In the genomic region with DNA sequence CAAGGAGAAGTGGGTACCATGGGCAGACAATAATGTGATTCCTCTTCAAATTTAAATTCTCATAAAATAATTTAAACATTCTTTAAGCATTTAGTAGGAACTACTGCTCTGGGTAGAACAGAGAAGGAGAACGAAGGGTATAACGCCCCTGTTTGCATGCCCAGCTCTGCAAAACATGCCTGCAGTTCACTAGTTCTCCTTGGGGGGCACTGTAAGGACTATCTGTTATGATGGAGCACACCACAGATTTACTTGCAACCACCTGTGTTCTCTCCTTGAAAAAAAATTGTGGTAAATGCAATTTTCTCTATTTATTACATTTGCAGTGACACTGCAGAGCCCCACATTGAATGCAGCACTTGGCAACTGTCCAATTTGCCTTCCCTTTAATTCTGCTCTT, we compare ENCODE assay signal across 8 cellular contexts.
A peak's percentile ranks its signal among the peaks of the same experiment; 100 is the strongest.
DNase-seq lines count a peak whose midpoint lies in the region; ATAC-seq and TF ChIP-seq lines count a peak whose summit lies in the region.

No MANE protein-coding gene starts in this region.

- H3K9ac ChIP-seq in trophoblast cell (ENCODE audit: low read length) = no peak overlapping the region

- no peak overlapping the region for H2AFZ ChIP-seq in trophoblast cell (ENCODE audit: insufficient read depth, low read length, poor library complexity)

- H3K36me3 ChIP-seq in trophoblast cell (ENCODE audit: control insufficient read depth in 1 of 2, insufficient read depth in 2 of 2, low read length in 2 of 2) = no peaks in the 10 kb centered on the region
- no peaks in the 10 kb centered on the region for H3K36me3 ChIP-seq in CD8-positive, alpha-beta T cell (ENCODE audit: insufficient read depth, low read length)

- in situ Hi-C loops in SK-MEL-5 (cut with HindIII; ENCODE audit: low pct_unique_long_range_greater_than_20kb, low sequenced_read_pairs) = no loop called here

- H4K12ac ChIP-seq in trophoblast cell (ENCODE audit: low read depth, low read length) = no peak overlapping the region

- no peak overlapping the region for H3K18ac ChIP-seq in trophoblast cell (ENCODE audit: low read length)

- no peak overlapping the region for H4K8ac ChIP-seq in trophoblast cell (ENCODE audit: low read depth, low read length)

- intact Hi-C loops in activated CD4-positive, alpha-beta T cell treated with anti-CD3 and anti-CD28 coated beads for 36 hours (cut with DNase I, micrococcal nuclease) = no loop called here
- intact Hi-C loops in activated CD4-positive, alpha-beta T cell treated with anti-CD3 and anti-CD28 coated beads, Interleukin-2, amount 10 ng/mL, durations not matched to agents 24 days and 14 days (cut with micrococcal nuclease) = no loop called here
- intact Hi-C loops in CD8-positive, alpha-beta T cell (cut with DNase I, micrococcal nuclease) = no loop called here

- H3K79me2 ChIP-seq in trophoblast cell (ENCODE audit: control insufficient read depth, insufficient read depth, low read length, poor library complexity) = no peaks in the 10 kb centered on the region

- H3K27me3 Mint-ChIP-seq in activated CD4-positive, alpha-beta T cell treated with anti-CD3 and anti-CD28 coated beads for 36 hours = no peaks in the 10 kb centered on the region
- no peaks in the 10 kb centered on the region for H3K27me3 Mint-ChIP-seq in activated CD4-positive, alpha-beta T cell treated with anti-CD3 and anti-CD28 coated beads, Interleukin-2, amount 10 ng/mL, durations not matched to agents 24 days and 14 days
- H3K27me3 Mint-ChIP-seq in CD8-positive, alpha-beta T cell (ENCODE audit: low read depth) = no peaks in the 10 kb centered on the region

- no peak overlapping the region for H3K4me2 ChIP-seq in trophoblast cell (ENCODE audit: low read length)

- H3K23ac ChIP-seq in trophoblast cell (ENCODE audit: low read length) = no peak overlapping the region

- TF ChIP-seq CTCF in CD8-positive, alpha-beta T cell (IDR thresholded peaks at IDR 0.05) = no peak
- TF ChIP-seq CTCF in omental fat pad (IDR thresholded peaks at IDR 0.05) = no peak

- H2BK120ac ChIP-seq in trophoblast cell (ENCODE audit: insufficient read depth, low read length, poor library complexity) = no peak overlapping the region

- no peak overlapping the region for H4K91ac ChIP-seq in trophoblast cell (ENCODE audit: low read depth, low read length)

- H3K4ac ChIP-seq in trophoblast cell (ENCODE audit: low read depth, low read length) = no peak overlapping the region

- no peaks in the 10 kb centered on the region for H3K4me1 Mint-ChIP-seq in activated CD4-positive, alpha-beta T cell treated with anti-CD3 and anti-CD28 coated beads for 36 hours
- H3K4me1 Mint-ChIP-seq in activated CD4-positive, alpha-beta T cell treated with anti-CD3 and anti-CD28 coated beads, Interleukin-2, amount 10 ng/mL, durations not matched to agents 24 days and 14 days = no peaks in the 10 kb centered on the region
- H3K4me1 Mint-ChIP-seq in CD8-positive, alpha-beta T cell (ENCODE audit: low read depth) = no peaks in the 10 kb centered on the region

- POLR2A ChIA-PET in activated CD4-positive, alpha-beta T cell treated with anti-CD3 and anti-CD28 coated beads for 36 hours (lab: Charles Lee) = no interaction called here
- POLR2A ChIA-PET in CD8-positive, alpha-beta T cell (lab: Charles Lee) = no interaction called here

- no peak overlapping the region for H2BK12ac ChIP-seq in trophoblast cell (ENCODE audit: low read length)

- H3K79me1 ChIP-seq in trophoblast cell (ENCODE audit: low read length) = no peaks in the 10 kb centered on the region

- no peaks in the 10 kb centered on the region for H3K4me1 ChIP-seq in trophoblast cell (ENCODE audit: control insufficient read depth in 1 of 2, insufficient read depth in 2 of 2, low read length in 2 of 2)
- H3K4me1 ChIP-seq in CD8-positive, alpha-beta T cell (ENCODE audit: insufficient read depth, low read length) = no peaks in the 10 kb centered on the region

- no peak overlapping the region for H3K27ac Mint-ChIP-seq in activated CD4-positive, alpha-beta T cell treated with anti-CD3 and anti-CD28 coated beads for 36 hours
- no peak overlapping the region for H3K27ac Mint-ChIP-seq in activated CD4-positive, alpha-beta T cell treated with anti-CD3 and anti-CD28 coated beads, Interleukin-2, amount 10 ng/mL, durations not matched to agents 24 days and 14 days
- no peak overlapping the region for H3K27ac Mint-ChIP-seq in CD8-positive, alpha-beta T cell

- no CpG with 5 or more reads among the region's 2 CpGs for WGBS in trophoblast cell (ENCODE audit: extremely low coverage, insufficient coverage, insufficient read length)

- H3K9me3 ChIP-seq in trophoblast cell (ENCODE audit: insufficient read depth, low read depth, low read length) = no peaks in the 10 kb centered on the region
- H3K9me3 ChIP-seq in CD8-positive, alpha-beta T cell (ENCODE audit: low read length) = no peaks in the 10 kb centered on the region

- CTCF ChIA-PET in activated CD4-positive, alpha-beta T cell treated with anti-CD3 and anti-CD28 coated beads for 36 hours (lab: Charles Lee) = no interaction called here
- CTCF ChIA-PET in CD8-positive, alpha-beta T cell (lab: Charles Lee) = no interaction called here

- peak; percentile 20 for DNase-seq in activated CD4-positive, alpha-beta T cell treated with anti-CD3 and anti-CD28 coated beads for 36 hours
- DNase-seq in activated CD4-positive, alpha-beta T cell treated with anti-CD3 and anti-CD28 coated beads, Interleukin-2, amount 10 ng/mL, durations not matched to agents 24 days and 14 days = no peak
- DNase-seq in SK-MEL-5 (ENCODE audit: low read depth, low spot score) = peak; percentile 49
- peak; percentile 8 to 57 for DNase-seq in trophoblast cell
- no peak for DNase-seq in NCI-H128 (lab: John Stamatoyannopoulos, UW; ENCODE audit: unreplicated experiment)
- DNase-seq in CD8-positive, alpha-beta T cell = no peak
- DNase-seq in omental fat pad (ENCODE audit: low spot score) = no peak

- no peaks in the 10 kb centered on the region for H3K36me3 Mint-ChIP-seq in activated CD4-positive, alpha-beta T cell treated with anti-CD3 and anti-CD28 coated beads for 36 hours (ENCODE audit: low read depth)
- H3K36me3 Mint-ChIP-seq in activated CD4-positive, alpha-beta T cell treated with anti-CD3 and anti-CD28 coated beads, Interleukin-2, amount 10 ng/mL, durations not matched to agents 24 days and 14 days (ENCODE audit: low read depth) = no peaks in the 10 kb centered on the region
- no peaks in the 10 kb centered on the region for H3K36me3 Mint-ChIP-seq in CD8-positive, alpha-beta T cell

- H3K27me3 ChIP-seq in trophoblast cell (ENCODE audit: insufficient read depth, low read length) = no peaks in the 10 kb centered on the region
- no peaks in the 10 kb centered on the region for H3K27me3 ChIP-seq in CD8-positive, alpha-beta T cell (ENCODE audit: insufficient read depth, low read length)

- no peak overlapping the region for H3K4me3 Mint-ChIP-seq in activated CD4-positive, alpha-beta T cell treated with anti-CD3 and anti-CD28 coated beads for 36 hours
- no peak overlapping the region for H3K4me3 Mint-ChIP-seq in activated CD4-positive, alpha-beta T cell treated with anti-CD3 and anti-CD28 coated beads, Interleukin-2, amount 10 ng/mL, durations not matched to agents 24 days and 14 days
- no peak overlapping the region for H3K4me3 Mint-ChIP-seq in CD8-positive, alpha-beta T cell

- H3K27ac ChIP-seq in trophoblast cell (ENCODE audit: low read depth, low read length) = no peak overlapping the region
- H3K27ac ChIP-seq in CD8-positive, alpha-beta T cell (ENCODE audit: low read depth, low read length) = no peak overlapping the region

- H3K9me3 Mint-ChIP-seq in activated CD4-positive, alpha-beta T cell treated with anti-CD3 and anti-CD28 coated beads for 36 hours (ENCODE audit: low read depth) = peaks cover 14% of the 10 kb centered on the region
- no peaks in the 10 kb centered on the region for H3K9me3 Mint-ChIP-seq in activated CD4-positive, alpha-beta T cell treated with anti-CD3 and anti-CD28 coated beads, Interleukin-2, amount 10 ng/mL, durations not matched to agents 24 days and 14 days
- peaks cover 2% of the 10 kb centered on the region for H3K9me3 Mint-ChIP-seq in CD8-positive, alpha-beta T cell

- no peak overlapping the region for H2BK5ac ChIP-seq in trophoblast cell (ENCODE audit: low read depth, low read length, poor library complexity)

- no peak overlapping the region for H3K14ac ChIP-seq in trophoblast cell (ENCODE audit: low read length)

- ATAC-seq in activated CD4-positive, alpha-beta T cell treated with anti-CD3 and anti-CD28 coated beads for 36 hours = no peak
- ATAC-seq in HG02642 (IDR thresholded peaks at IDR 0.05; ENCODE audit: poor library complexity, unreplicated experiment) (peak; percentile 86), omental fat pad (ENCODE audit: low FRiP score) (no peak)
- no peak for ATAC-seq in CD8-positive, alpha-beta T cell

- H2AK5ac ChIP-seq in trophoblast cell (ENCODE audit: low read length) = no peak overlapping the region

- H3K4me3 ChIP-seq in trophoblast cell (ENCODE audit: low read depth, low read length) = no peak overlapping the region
- no peak overlapping the region for H3K4me3 ChIP-seq in CD8-positive, alpha-beta T cell (ENCODE audit: low read depth, low read length)

Comparison
In these comparisons a context has a peak if more than half of its experiments do, and no peak if none do; other contexts are left out.
1. DNase-seq: peak in activated CD4-positive, alpha-beta T cell treated with anti-CD3 and anti-CD28 coated beads for 36 hours (single experiment), SK-MEL-5 (single experiment) and trophoblast cell (2 of 2); none in activated CD4-positive, alpha-beta T cell treated with anti-CD3 and anti-CD28 coated beads, Interleukin-2, amount 10 ng/mL, durations not matched to agents 24 days and 14 days (single experiment), NCI-H128 (single experiment), CD8-positive, alpha-beta T cell (0 of 7) and omental fat pad (single experiment).